ENCODE assay signal across 7 cellular contexts in the genomic region with DNA sequence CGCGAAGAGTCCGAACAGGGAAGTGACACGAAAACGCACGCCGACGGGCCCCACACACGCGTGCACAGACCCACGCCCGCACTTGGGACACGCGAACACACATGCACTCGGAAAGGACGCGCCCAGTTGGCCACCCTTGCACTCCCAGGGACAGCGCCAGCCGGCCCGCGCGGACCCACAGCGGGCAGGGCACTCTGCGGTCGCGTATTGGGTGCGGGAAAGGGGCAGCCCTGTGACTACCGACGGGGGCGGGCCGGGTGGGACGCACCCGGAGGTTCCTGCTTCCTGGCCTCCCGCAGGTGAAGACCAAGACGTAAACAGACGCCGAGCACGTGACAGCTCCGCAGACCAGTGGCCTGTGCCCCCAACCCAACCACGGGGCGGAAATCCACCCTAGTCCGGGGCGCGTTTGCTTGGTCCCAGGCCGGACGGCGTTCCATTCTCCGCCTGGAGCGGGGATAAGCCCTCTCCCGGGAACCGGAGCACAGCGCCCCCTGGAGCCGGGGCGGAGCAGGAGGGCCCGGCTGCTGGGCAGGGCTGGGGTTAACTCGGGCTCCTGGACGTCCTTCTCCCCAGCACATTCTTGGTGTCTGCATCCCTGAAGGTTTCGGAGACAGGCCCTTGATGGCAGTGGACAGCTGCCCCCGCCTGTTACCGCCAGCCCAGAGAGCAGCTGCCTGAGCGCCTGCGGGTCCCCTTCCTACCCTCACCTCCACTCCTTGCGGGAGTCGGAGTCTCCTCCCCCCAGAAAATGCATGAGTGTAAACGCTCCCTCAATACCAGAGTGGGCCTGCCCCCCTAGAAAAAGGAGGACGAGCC. TPM values are rescaled to one million over a fixed set of nuclear protein-coding genes. Genes with fewer than 3 reads are reported as not detected.
DNase-seq lines count a peak whose midpoint lies in the region; ATAC-seq and TF ChIP-seq lines count a peak whose summit lies in the region.

No MANE protein-coding gene starts in this region.

- H3K9me3 ChIP-seq in endocrine pancreas (ENCODE audit: control insufficient read depth, low read length): no peaks in the 10 kb centered on the region
- H3K9me3 ChIP-seq in mesodermal cell (ENCODE audit: control insufficient read depth, low read length): no peaks in the 10 kb centered on the region

- CTCF ChIA-PET in activated CD8-positive, alpha-beta memory T cell treated with anti-CD3 and anti-CD28 coated beads, Interleukin-2, amount 10 ng/mL, durations not matched to agents 7 days and 5 days (lab: Charles Lee): interaction anchor here (0.6 to 13.2 kb wide), 40 partner anchors 9 to 1530 kb away, joined by 3 to 174 read pairs (median 6); a partner anchor contains a TSS

- H3K4me3 ChIP-seq in endocrine pancreas (ENCODE audit: control insufficient read depth, insufficient read depth, low read length) (no peak overlapping the region), mesodermal cell (ENCODE audit: extremely low read depth, insufficient read depth, low read length, poor library complexity, severe bottlenecking) (peak overlapping the region; percentile 80)

- peak overlapping the region; percentile 65 for H3K9ac ChIP-seq in endocrine pancreas (ENCODE audit: control insufficient read depth, insufficient read depth, low read length)

- H3K4me1 ChIP-seq in endocrine pancreas (ENCODE audit: control insufficient read depth, insufficient read depth, low read length) (no peaks in the 10 kb centered on the region), mesodermal cell (ENCODE audit: control insufficient read depth, insufficient read depth, low read length, poor library complexity, severe bottlenecking) (peaks cover 36% of the 10 kb centered on the region)

- peak overlapping the region; percentile 96 for H3K27ac ChIP-seq in mesodermal cell (ENCODE audit: low read depth, low read length, severe bottlenecking)

- H3K36me3 ChIP-seq in endocrine pancreas (ENCODE audit: control insufficient read depth, insufficient read depth, low read length): no peaks in the 10 kb centered on the region
- H3K36me3 ChIP-seq in mesodermal cell (ENCODE audit: control insufficient read depth, insufficient read depth, low read length): peaks cover 16% of the 10 kb centered on the region

- H3K9me3 Mint-ChIP-seq in activated CD8-positive, alpha-beta memory T cell treated with anti-CD3 and anti-CD28 coated beads, Interleukin-2, amount 10 ng/mL, durations not matched to agents 7 days and 5 days (ENCODE audit: low read depth): no peaks in the 10 kb centered on the region

- WGBS in mesodermal cell (ENCODE audit: insufficient coverage in 2 of 2), 2 experiments: 0% methylated on average over 57 to 59 of the region's 66 CpGs

- peak; percentile 35 for ATAC-seq in HG02885 (IDR thresholded peaks at IDR 0.05; ENCODE audit: poor library complexity, unreplicated experiment)
- ATAC-seq in activated CD8-positive, alpha-beta memory T cell treated with anti-CD3 and anti-CD28 coated beads, Interleukin-2, amount 10 ng/mL, durations not matched to agents 7 days and 5 days: peak; percentile 65

- H3K27me3 Mint-ChIP-seq in activated CD8-positive, alpha-beta memory T cell treated with anti-CD3 and anti-CD28 coated beads, Interleukin-2, amount 10 ng/mL, durations not matched to agents 7 days and 5 days: no peaks in the 10 kb centered on the region

- TF ChIP-seq CTCF in GM12872 (IDR thresholded peaks at IDR 0.05; ENCODE audit: insufficient read depth, low read depth, low read length): peak; percentile 90

- H3K4me3 Mint-ChIP-seq in activated CD8-positive, alpha-beta memory T cell treated with anti-CD3 and anti-CD28 coated beads, Interleukin-2, amount 10 ng/mL, durations not matched to agents 7 days and 5 days: peak overlapping the region; percentile 76

- peaks cover 22% of the 10 kb centered on the region for H3K4me1 Mint-ChIP-seq in activated CD8-positive, alpha-beta memory T cell treated with anti-CD3 and anti-CD28 coated beads, Interleukin-2, amount 10 ng/mL, durations not matched to agents 7 days and 5 days

- peak; percentile 23 for DNase-seq in NCI-H774 (lab: John Stamatoyannopoulos, UW)
- peak; percentile 81 for DNase-seq in activated CD8-positive, alpha-beta memory T cell treated with anti-CD3 and anti-CD28 coated beads, Interleukin-2, amount 10 ng/mL, durations not matched to agents 7 days and 5 days
- peak; percentile 52 to 56 for DNase-seq in stimulated activated CD8-positive, alpha-beta memory T cell treated with anti-CD3 and anti-CD28 coated beads, Interleukin-15, amount 100 ng/mL, for 48 hours (ENCODE audit: low read depth in 2 of 2)

- H3K36me3 Mint-ChIP-seq in activated CD8-positive, alpha-beta memory T cell treated with anti-CD3 and anti-CD28 coated beads, Interleukin-2, amount 10 ng/mL, durations not matched to agents 7 days and 5 days: peaks cover 4% of the 10 kb centered on the region

- peak overlapping the region; percentile 90 for H3K27ac Mint-ChIP-seq in activated CD8-positive, alpha-beta memory T cell treated with anti-CD3 and anti-CD28 coated beads, Interleukin-2, amount 10 ng/mL, durations not matched to agents 7 days and 5 days

- no peaks in the 10 kb centered on the region for H3K27me3 ChIP-seq in endocrine pancreas (ENCODE audit: control insufficient read depth, insufficient read depth, low read length)

RNA-seq across cellular contexts. Expression of a gene that starts 2.0 kb away (rescaled TPM):
- 10 to 100 TPM; 12.6 to 12.7 TPM for total RNA-seq in activated CD8-positive, alpha-beta memory T cell treated with anti-CD3 and anti-CD28 coated beads, Interleukin-2, amount 10 ng/mL, durations not matched to agents 7 days and 5 days
- polyA plus RNA-seq in mesodermal cell (2013, experiment 1 of 2): 88.5 TPM
- 68.7 TPM for polyA plus RNA-seq in mesodermal cell (2013, experiment 2 of 2)

RNA-seq across cellular contexts. Expression of a gene that starts 10.2 kb away (rescaled TPM):
- total RNA-seq in activated CD8-positive, alpha-beta memory T cell treated with anti-CD3 and anti-CD28 coated beads, Interleukin-2, amount 10 ng/mL, durations not matched to agents 7 days and 5 days: 10 to 100 TPM; 11.2 to 18.7 TPM
- polyA plus RNA-seq in mesodermal cell (2013, experiment 1 of 2): 10.7 TPM
- 10.3 TPM for polyA plus RNA-seq in mesodermal cell (2013, experiment 2 of 2)

RNA-seq across cellular contexts. Expression of a gene that starts 10.3 kb away (rescaled TPM):
- total RNA-seq in activated CD8-positive, alpha-beta memory T cell treated with anti-CD3 and anti-CD28 coated beads, Interleukin-2, amount 10 ng/mL, durations not matched to agents 7 days and 5 days: 10 to 100 TPM; 48.2 to 52.2 TPM
- polyA plus RNA-seq in mesodermal cell (2013, experiment 1 of 2): 85.5 TPM
- polyA plus RNA-seq in mesodermal cell (2013, experiment 2 of 2): 71.0 TPM

RNA-seq across cellular contexts. Expression of a gene that starts 28.3 kb away (rescaled TPM):
- total RNA-seq in activated CD8-positive, alpha-beta memory T cell treated with anti-CD3 and anti-CD28 coated beads, Interleukin-2, amount 10 ng/mL, durations not matched to agents 7 days and 5 days: under 1 TPM; 0.26 to 0.45 TPM
- 11.6 TPM for polyA plus RNA-seq in mesodermal cell (2013, experiment 1 of 2)
- polyA plus RNA-seq in mesodermal cell (2013, experiment 2 of 2): 8.9 TPM

RNA-seq across cellular contexts. Expression of a gene that starts 33.4 kb away (rescaled TPM):
- 1 to 10 TPM in 1 of 2 experiments, under 1 TPM in 1; 0.59 to 1.2 TPM for total RNA-seq in activated CD8-positive, alpha-beta memory T cell treated with anti-CD3 and anti-CD28 coated beads, Interleukin-2, amount 10 ng/mL, durations not matched to agents 7 days and 5 days
- 0.55 TPM for polyA plus RNA-seq in mesodermal cell (2013, experiment 1 of 2)
- 1.1 TPM for polyA plus RNA-seq in mesodermal cell (2013, experiment 2 of 2)

Comparison
In these comparisons a context has a peak if more than half of its experiments do, and no peak if none do; other contexts are left out.
1. DNase-seq: peak in every context shown above with its lines; median percentile 81 in activated CD8-positive, alpha-beta memory T cell treated with anti-CD3 and anti-CD28 coated beads, Interleukin-2, amount 10 ng/mL, durations not matched to agents 7 days and 5 days; 54 in stimulated activated CD8-positive, alpha-beta memory T cell treated with anti-CD3 and anti-CD28 coated beads, Interleukin-15, amount 100 ng/mL, for 48 hours; 23 in NCI-H774.